9 cellular contexts compared by ENCODE assay signal in genomic region chr4:89545315-89545714, GRCh38.
"Had no signal": no experiment of that assay in that cellular context is flagged by ENCODE, and none has a peak within 500 bp of the region (broad histone marks: within the 10 kb centered on the region; RNA-seq: fewer than 3 reads in every experiment).

No MANE protein-coding gene starts in this region.

- H3K27ac Mint-ChIP-seq: GM23338, H9, HFFc6 had no signal

- FAIRE-seq: H1, H54, K562 had no signal

- DNase-seq: H9, HCEC 1CT, HFFc6, IMR-90 had no signal

- H3K4me2 ChIP-seq: GM23338 had no signal

- H3K9me3 Mint-ChIP-seq: GM23338, HFFc6 had no signal

- H3K27ac ChIP-seq: HL-60 had no signal

- H2AFZ ChIP-seq: GM23338 had no signal

- H3K4me3 ChIP-seq: GM23338, K562 had no signal

- H3K4me3 Mint-ChIP-seq: GM23338, H9, HFFc6 had no signal

- ATAC-seq: GM23338, K562 had no signal
